Comparison of ENCODE assay signal across 8 cellular contexts in genomic region chr4:152536545-152537182, GRCh38. TPM values are rescaled to one million over a fixed set of nuclear protein-coding genes. Genes with fewer than 3 reads are reported as not detected.
A peak's percentile ranks its signal among the peaks of the same experiment; 100 is the strongest.
DNase-seq lines count a peak whose midpoint lies in the region; TF ChIP-seq lines count a peak whose summit lies in the region.

No MANE protein-coding gene starts in this region.

- H2BK5ac ChIP-seq in H9 (ENCODE audit: insufficient read length, low read length): peak overlapping the region; percentile 0

- no peak overlapping the region for H2BK12ac ChIP-seq in H9 (ENCODE audit: insufficient read length, low read depth, low read length)

- no peak overlapping the region for H2AFZ ChIP-seq in H9 (ENCODE audit: low read length)
- peak overlapping the region; percentile 88 for H2AFZ ChIP-seq in fibroblast of lung (ENCODE audit: low read length)
- H2AFZ ChIP-seq in neural cell (ENCODE audit: low read depth, low read length): peak overlapping the region; percentile 97

- no peak overlapping the region for H3K56ac ChIP-seq in H9 (ENCODE audit: insufficient read length, low read depth, low read length)

- H3K36me3 ChIP-seq in fibroblast of lung (ENCODE audit: control insufficient read depth, insufficient read depth, low read length): no peaks in the 10 kb centered on the region
- H3K36me3 ChIP-seq in neural cell (ENCODE audit: insufficient read depth, low read length): no peaks in the 10 kb centered on the region

- H3K9me2 ChIP-seq in neural cell (ENCODE audit: insufficient read depth, low read length): no peaks in the 10 kb centered on the region

- peak; percentile 67 for DNase-seq in NOMO-1 treated with DMSO at 0.1 percent for 48 hours (lab: John Stamatoyannopoulos, UW; ENCODE audit: unreplicated experiment)
- no peak for DNase-seq in NOMO-1 treated with dmso at 0.1 percent for 144 hours (lab: John Stamatoyannopoulos, UW; ENCODE audit: unreplicated experiment)
- DNase-seq in H9: no peak
- peak; percentile 62 for DNase-seq in LHCN-M2 (ENCODE audit: low read depth)
- peak; percentile 39 to 56 for DNase-seq in activated CD4-positive, alpha-beta T cell treated with anti-CD3 and anti-CD28 coated beads, Interleukin-2, amount 50 U/mL, for 24 hours (ENCODE audit: low read depth in 1 of 2, low spot score in 1 of 2)
- DNase-seq in fibroblast of lung (ENCODE audit: low read depth in 2 of 2): peak; percentile 48 to 55
- DNase-seq in inferior parietal cortex (ENCODE audit: extremely low spot score): no peak

- H3K9me3 Mint-ChIP-seq in H9: peaks cover 0 to 2% of the 10 kb centered on the region in 2 experiments; a peak in 4 of 5 replicates

- peak overlapping the region; percentile 70 for H4K8ac ChIP-seq in H9 (replicated peaks; ENCODE audit: insufficient read length, low read depth, low read length)

- peak overlapping the region; percentile 91 for H3K14ac ChIP-seq in H9 (ENCODE audit: insufficient read depth, low read length)

- no peak for TF ChIP-seq EP300 in neural cell (conservative IDR thresholded peaks at IDR 0.05; ENCODE audit: poor library complexity, severe bottlenecking)

- no peak overlapping the region for H2BK120ac ChIP-seq in H9 (ENCODE audit: low read depth, low read length, poor library complexity, severe bottlenecking)

- no peaks in the 10 kb centered on the region for H3K27me3 Mint-ChIP-seq in H9 (ENCODE audit: low read depth)

- H3K18ac ChIP-seq in H9 (ENCODE audit: insufficient read length, low read depth, low read length): peak overlapping the region; percentile 91

- H3K4me2 ChIP-seq in H9 (ENCODE audit: insufficient read depth, insufficient read length, low read length): peak overlapping the region; percentile 93
- peak overlapping the region; percentile 79 for H3K4me2 ChIP-seq in fibroblast of lung (ENCODE audit: extremely low read depth, insufficient read depth, low read length)
- H3K4me2 ChIP-seq in neural cell (ENCODE audit: low read length): peak overlapping the region; percentile 81

- no peaks in the 10 kb centered on the region for H3K9me3 ChIP-seq in H9 (ENCODE audit: control insufficient read depth, low read depth, low read length)
- H3K9me3 ChIP-seq in fibroblast of lung (ENCODE audit: control insufficient read depth, insufficient read depth, low read depth, low read length): no peaks in the 10 kb centered on the region
- H3K9me3 ChIP-seq in neural cell (ENCODE audit: low read length): no peaks in the 10 kb centered on the region

- no peak overlapping the region for H2AK5ac ChIP-seq in H9 (ENCODE audit: insufficient read length, low read length)

- no peak overlapping the region for H4K91ac ChIP-seq in H9 (ENCODE audit: insufficient read length, low read depth, low read length)

- H3K27ac ChIP-seq in H9 (ENCODE audit: insufficient read length, low read depth, low read length): peak overlapping the region; percentile 83
- H3K27ac ChIP-seq in fibroblast of lung (ENCODE audit: insufficient read depth, low read length): peak overlapping the region; percentile 97
- peak overlapping the region; percentile 94 for H3K27ac ChIP-seq in neural cell (ENCODE audit: low read length)

- H3K27ac Mint-ChIP-seq in H9: peak overlapping the region; percentile 94 to 98 (median 98)

- no peak overlapping the region for H3K4ac ChIP-seq in H9 (ENCODE audit: low read depth, low read length)

- H3K4me3 ChIP-seq in fibroblast of lung (replicated peaks in 1 of 4; ENCODE audit: control extremely low read depth in 1 of 4, insufficient read depth in 1 of 4, low read depth in 3 of 4, low read length in 4 of 4) (peak overlapping the region; percentile 85 to 99 (median 91)), neural cell (ENCODE audit: low read length) (peak overlapping the region; percentile 95)

- H2BK15ac ChIP-seq in H9 (ENCODE audit: low read depth, low read length): peak overlapping the region; percentile 73; the same call in 1 of the 2 replicates

- no peak overlapping the region for H2BK20ac ChIP-seq in H9 (ENCODE audit: low read depth, low read length, poor library complexity, severe bottlenecking)

- no peaks in the 10 kb centered on the region for H3K27me3 ChIP-seq in H9 (ENCODE audit: insufficient read depth, low read length)
- no peaks in the 10 kb centered on the region for H3K27me3 ChIP-seq in fibroblast of lung (ENCODE audit: control insufficient read depth, insufficient read depth, low read length)
- H3K27me3 ChIP-seq in neural cell (ENCODE audit: insufficient read depth, low read depth, low read length): no peaks in the 10 kb centered on the region

- H3K36me3 Mint-ChIP-seq in H9 (ENCODE audit: insufficient read depth in 1 of 3, low read depth in 3 of 3): peaks cover 8 to 19% (median 17%) of the 10 kb centered on the region in 3 experiments

- no peaks in the 10 kb centered on the region for H3K4me1 ChIP-seq in H9 (ENCODE audit: insufficient read depth, low read length)
- H3K4me1 ChIP-seq in fibroblast of lung (ENCODE audit: control insufficient read depth, extremely low read depth, insufficient read depth, low read length): peaks cover 3% of the 10 kb centered on the region

- TF ChIP-seq CTCF in H9 (conservative IDR thresholded peaks at IDR 0.05) (no peak), fibroblast of lung (conservative IDR thresholded peaks at IDR 0.05 in 1 of 2, IDR thresholded peaks at IDR 0.05 in 1 of 2; ENCODE audit: low read depth in 1 of 2, low read length in 2 of 2) (no peak), neural cell (IDR thresholded peaks at IDR 0.05; ENCODE audit: poor library complexity, severe bottlenecking) (no peak)

- peaks cover 30 to 32% of the 10 kb centered on the region in 2 experiments for H3K4me1 Mint-ChIP-seq in H9

- peaks cover 4% of the 10 kb centered on the region for H3K79me1 ChIP-seq in H9 (ENCODE audit: insufficient read depth, low read depth, low read length, poor library complexity, severe bottlenecking)

- no CpG with 5 or more reads among the region's 24 CpGs for WGBS in H9 (ENCODE audit: extremely low coverage, insufficient read length, low lambda C conversion rate)

- H3T11ph ChIP-seq in H9 (ENCODE audit: low read length): no peak overlapping the region

- no peak overlapping the region for H3K23ac ChIP-seq in H9 (ENCODE audit: insufficient read length, low read depth, low read length)

- H3K79me2 ChIP-seq in H9 (ENCODE audit: insufficient read depth, low read length) (peaks cover 9% of the 10 kb centered on the region; the same call in 1 of the 2 replicates), fibroblast of lung (ENCODE audit: control insufficient read depth, insufficient read depth, low read length) (peaks cover 66% of the 10 kb centered on the region), neural cell (replicated peaks; ENCODE audit: insufficient read depth, low read length) (peaks cover 53% of the 10 kb centered on the region)

- peak overlapping the region; percentile 98 to 99 for H3K4me3 Mint-ChIP-seq in H9

- H3K23me2 ChIP-seq in H9 (ENCODE audit: insufficient read length, low read depth, low read length, poor library complexity, severe bottlenecking): peaks cover 13% of the 10 kb centered on the region

- peak overlapping the region; percentile 34 for H4K5ac ChIP-seq in H9 (ENCODE audit: insufficient read length, low read depth, low read length)

- peaks cover 6% of the 10 kb centered on the region for H3F3A ChIP-seq in neural cell (ENCODE audit: insufficient read depth, low read length, poor library complexity, severe bottlenecking)

- no peak for TF ChIP-seq RAD21 in neural cell (conservative IDR thresholded peaks at IDR 0.05)

- H3K9ac ChIP-seq in H9 (ENCODE audit: extremely low read depth, insufficient read length, low read length): peak overlapping the region; percentile 88
- peak overlapping the region; percentile 88 for H3K9ac ChIP-seq in fibroblast of lung (ENCODE audit: insufficient read depth, low read length)
- peak overlapping the region; percentile 86 for H3K9ac ChIP-seq in neural cell (ENCODE audit: low read length)

- H4K20me1 ChIP-seq in H9 (ENCODE audit: control insufficient read depth, insufficient read depth, insufficient read length): no peaks in the 10 kb centered on the region
- H4K20me1 ChIP-seq in fibroblast of lung (ENCODE audit: control insufficient read depth, extremely low read depth, insufficient read depth, low read length): no peaks in the 10 kb centered on the region
- no peaks in the 10 kb centered on the region for H4K20me1 ChIP-seq in neural cell (ENCODE audit: insufficient read depth)

TF ChIP-seq in neural cell, 6 proteins besides CTCF, POLR2A, EP300 and RAD21 (continues in another document):
- TF ChIP-seq SMC3 (conservative IDR thresholded peaks at IDR 0.05; ENCODE audit: poor library complexity) (peak; percentile 44), TAF1 (IDR thresholded peaks at IDR 0.05; ENCODE audit: low read depth) (peak; percentile 25), MXI1 (conservative IDR thresholded peaks at IDR 0.05; ENCODE audit: poor library complexity, severe bottlenecking) (peak; percentile 80), EZH2 (IDR thresholded peaks at IDR 0.05; ENCODE audit: borderline replicate concordance, insufficient read depth, low read length, poor library complexity, severe bottlenecking) (no peak)

RNA-seq across cellular contexts. Expression of gene FBXW7, which starts 0.8 kb away (rescaled TPM):
- total RNA-seq in H9 (2021): 27.1 and 29.5 TPM in 2 replicates
- total RNA-seq in LHCN-M2 (2014; rRNA removed): 18.1 and 20.1 TPM in 2 replicates
- polyA plus RNA-seq in LHCN-M2 (2012): 3.7 TPM
- total RNA-seq in fibroblast of lung: 68.7 and 87.3 TPM in 2 replicates
- 14.5 and 16.3 TPM in 2 replicates for polyA plus RNA-seq in fibroblast of lung
- 11.8 and 13.9 TPM in 2 replicates for polyA plus RNA-seq in fibroblast of lung (2012)
- polyA minus RNA-seq in fibroblast of lung (ENCODE audit: low replicate concordance): 0.44 and 1.4 TPM in 2 replicates
- 51.0 and 55.7 TPM in 2 replicates for polyA plus RNA-seq in neural cell
- 182 and 221 TPM in 2 replicates for polyA minus RNA-seq in neural cell

Comparison
In these comparisons a context has a peak if more than half of its experiments do, and no peak if none do; other contexts are left out.
1. DNase-seq: peak in NOMO-1 treated with DMSO at 0.1 percent for 48 hours (single experiment), LHCN-M2 (single experiment), activated CD4-positive, alpha-beta T cell treated with anti-CD3 and anti-CD28 coated beads, Interleukin-2, amount 50 U/mL, for 24 hours (2 of 2) and fibroblast of lung (2 of 2); none in NOMO-1 treated with dmso at 0.1 percent for 144 hours (single experiment), H9 (single experiment) and inferior parietal cortex (single experiment).
2. Peak in every context shown above with its lines, with median percentiles within 50 percentile points of each other: H3K27ac ChIP-seq, H3K4me2 ChIP-seq and H3K9ac ChIP-seq.